25 cellular contexts compared by ENCODE assay signal in genomic region chr3:154864947-154865346, GRCh38.
DNase-seq lines count a peak whose midpoint lies in the region; TF ChIP-seq lines count a peak whose summit lies in the region.
"Had no signal": no experiment of that assay in that cellular context is flagged by ENCODE, and none has a peak within 500 bp of the region (broad histone marks: within the 10 kb centered on the region; RNA-seq: fewer than 3 reads in every experiment).

No MANE protein-coding gene starts in this region.

- H3K9ac ChIP-seq in GM23248 (no peak overlapping the region), adipocyte (ENCODE audit: low read length) (no peak overlapping the region)

- H3K4me1 ChIP-seq in GM23248 (ENCODE audit: insufficient read depth) (peaks cover 4% of the 10 kb centered on the region; the same call in 1 of the 2 replicates), adipocyte (ENCODE audit: control insufficient read depth, insufficient read depth, low read length) (peaks cover 7% of the 10 kb centered on the region)
- H3K4me1 ChIP-seq: A549, SJSA1 had no signal

- 14 to 15% methylated on average over 1 of the region's 1 CpG for WGBS in GM23248 (ENCODE audit: low coverage in 1 of 2, low lambda C conversion rate in 2 of 2, missing lambda C conversion rate in 2 of 2), 2 experiments

- H3K9me2 ChIP-seq in GM23248 (ENCODE audit: insufficient read depth): no peaks in the 10 kb centered on the region

- no peak overlapping the region for H2AFZ ChIP-seq in GM23248

- no peaks in the 10 kb centered on the region for H3K27me3 ChIP-seq in GM23248 (replicated peaks; ENCODE audit: insufficient read depth)
- H3K27me3 ChIP-seq in adipocyte (replicated peaks; ENCODE audit: control insufficient read depth, insufficient read depth, low read length): no peaks in the 10 kb centered on the region
- H3K27me3 ChIP-seq: SJSA1 had no signal

- H3K9me3 ChIP-seq in GM23248 (ENCODE audit: low read depth): no peaks in the 10 kb centered on the region
- H3K9me3 ChIP-seq in adipocyte (ENCODE audit: control insufficient read depth, low read length): no peaks in the 10 kb centered on the region
- H3K9me3 ChIP-seq: A549, HAP-1, SJSA1 had no signal

- no peak overlapping the region for H3K4me2 ChIP-seq in GM23248 (ENCODE audit: unreplicated experiment)
- H3K4me2 ChIP-seq: A549, PC-9 had no signal

- H3F3A ChIP-seq in GM23248 (ENCODE audit: insufficient read depth): no peaks in the 10 kb centered on the region

- no peaks in the 10 kb centered on the region for H3K79me2 ChIP-seq in GM23248 (ENCODE audit: insufficient read depth)

- in situ Hi-C loops in GM23248 (cut with MboI): no loop called here

- TF ChIP-seq CTCF in AG10803 (conservative IDR thresholded peaks at IDR 0.05; ENCODE audit: low read length) (no peak), fibroblast of villous mesenchyme (IDR thresholded peaks at IDR 0.05; ENCODE audit: insufficient read depth, low read depth, low read length) (no peak)

- H3K27ac ChIP-seq in GM23248: no peak overlapping the region
- H3K27ac ChIP-seq: A549, PC-9, SJSA1 had no signal

- no peaks in the 10 kb centered on the region for H3K36me3 ChIP-seq in GM23248 (ENCODE audit: low read depth)
- no peaks in the 10 kb centered on the region for H3K36me3 ChIP-seq in adipocyte (ENCODE audit: control insufficient read depth, insufficient read depth, low read length, severe bottlenecking)
- H3K36me3 ChIP-seq: HAP-1, SJSA1 had no signal

- H4K20me1 ChIP-seq in GM23248 (ENCODE audit: insufficient read depth): no peaks in the 10 kb centered on the region

- H3K4me3 ChIP-seq in AG10803 (ENCODE audit: low read length) (no peak overlapping the region), GM23248 (no peak overlapping the region), adipocyte (ENCODE audit: low read length) (no peak overlapping the region), fibroblast of villous mesenchyme (ENCODE audit: low read depth, low read length) (no peak overlapping the region)
- H3K4me3 ChIP-seq: A549, HAP-1, PC-9, SJSA1 had no signal

- peak; percentile 78 for DNase-seq in AG10803 (ENCODE audit: low read depth)
- peak; percentile 10 for DNase-seq in GM23248
- peak; percentile 70 for DNase-seq in adipocyte (ENCODE audit: low read depth)
- DNase-seq in fibroblast of villous mesenchyme (ENCODE audit: low read depth): peak; percentile 42
- no peak for DNase-seq in NCI-H82 (lab: John Stamatoyannopoulos, UW)
- no peak for DNase-seq in stimulated activated CD4-positive, alpha-beta T cell treated with anti-CD3 and anti-CD28 coated beads, Interleukin-15, amount 100 ng/mL, for 24 hours
- no peak for DNase-seq in hypothalamus (lab: John Stamatoyannopoulos, UW)
- DNase-seq in DMS 273 treated with DMSO at 0.1 percent for 48 hours (lab: John Stamatoyannopoulos, UW): no peak
- DNase-seq: Calu3, DMS153, DND-41, GOT3, HFFc6, KBM-7, NCI-H1092, NCI-H1417 treated with DMSO at 0.1 percent for 48 hours, NCI-H1694 treated with DMSO at 0.1 percent for 48 hours, NCI-H2081, NCI-H345, NCI-H510A treated with DMSO at 0.1 percent for 48 hours, NCI-H748 treated with DMSO at 0.1 percent for 48 hours, PC-9 had no signal

Comparison
In these comparisons a context has a peak if more than half of its experiments do, and no peak if none do; other contexts are left out.
1. DNase-seq: peak in AG10803 (single experiment), GM23248 (single experiment), adipocyte (single experiment) and fibroblast of villous mesenchyme (single experiment); none in NCI-H82 (single experiment), stimulated activated CD4-positive, alpha-beta T cell treated with anti-CD3 and anti-CD28 coated beads, Interleukin-15, amount 100 ng/mL, for 24 hours (single experiment), hypothalamus (0 of 51) and DMS 273 treated with DMSO at 0.1 percent for 48 hours (single experiment).